Comparison of ENCODE assay signal across 8 cellular contexts in the genomic region with DNA sequence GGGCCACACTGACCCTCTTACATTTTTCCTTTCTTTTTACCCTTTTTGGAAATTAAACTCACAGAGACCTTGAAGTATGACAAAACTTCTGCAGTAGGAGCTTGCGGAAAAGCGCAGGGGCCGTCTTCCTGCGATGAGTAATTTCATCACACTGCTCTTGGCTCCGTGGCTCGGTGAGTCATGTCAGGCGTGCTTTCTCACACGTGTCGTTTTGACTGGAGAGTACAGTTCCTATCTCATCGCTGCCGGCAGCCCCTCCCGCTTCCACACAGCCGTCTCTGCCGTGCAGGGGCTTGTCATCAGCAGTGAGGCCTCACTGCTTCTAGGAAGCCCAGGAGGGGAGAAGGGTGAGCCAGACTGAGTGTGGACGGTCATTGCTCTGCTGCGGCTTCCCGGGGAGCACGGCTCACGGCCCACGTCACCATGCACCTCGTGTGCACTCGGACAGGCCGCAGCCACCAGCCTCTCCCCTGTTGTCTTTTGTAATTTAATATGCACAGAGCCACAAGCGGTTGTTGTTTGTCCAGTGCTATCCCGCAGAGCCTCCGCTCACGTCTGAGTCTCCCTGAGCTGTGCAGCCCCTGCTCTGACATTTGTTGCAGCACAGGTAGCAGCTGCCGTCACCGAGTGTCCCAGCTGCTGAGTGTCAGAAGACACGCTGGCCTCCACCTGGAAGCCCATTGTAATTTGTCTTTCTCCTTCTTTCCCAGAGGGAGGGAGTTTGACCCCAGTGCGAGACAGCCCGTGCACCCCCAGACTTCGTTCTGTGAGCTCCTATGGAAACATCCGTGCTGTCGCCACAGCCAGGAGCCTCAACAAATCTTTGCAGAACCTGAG.
DNase-seq lines count a peak whose midpoint lies in the region; ATAC-seq, FAIRE-seq and TF ChIP-seq lines count a peak whose summit lies in the region.

No MANE protein-coding gene starts in this region.

- H3K4me3 ChIP-seq in SJSA1: no peak overlapping the region

- peaks cover 63% of the 10 kb centered on the region for H3K36me3 ChIP-seq in SJSA1

- H3K27ac ChIP-seq in SJSA1: peak overlapping the region; percentile 68; the same call in 1 of the 2 replicates

- intact Hi-C loops in head of caudate nucleus (cut with DNase I): no loop called here

- peaks cover 23% of the 10 kb centered on the region for H3K4me1 ChIP-seq in SJSA1 (replicated peaks)

- no peaks in the 10 kb centered on the region for H3K9me3 ChIP-seq in SJSA1 (replicated peaks)

- TF ChIP-seq CTCF in D721Med (IDR thresholded peaks at IDR 0.05; ENCODE audit: insufficient read depth, missing control alignments): no peak

- no peaks in the 10 kb centered on the region for H3K27me3 ChIP-seq in SJSA1 (replicated peaks)

- ATAC-seq in GM18873 (IDR thresholded peaks at IDR 0.05; ENCODE audit: low FRiP score, unreplicated experiment) (peak; percentile 71), HG03342 (IDR thresholded peaks at IDR 0.05; ENCODE audit: unreplicated experiment) (peak; percentile 63)

- no peak for FAIRE-seq in D721Med (lab: Jason Lieb, UNC)

- peak in 1 of 2 experiments; percentile 47 for DNase-seq in SJSA1 (ENCODE audit: low read depth in 1 of 2, low spot score in 2 of 2)
- DNase-seq in activated naive CD4-positive, alpha-beta T cell (lab: John Stamatoyannopoulos, UW): peak in 3 of 4 experiments; percentile 48 to 56 (median 49)
- peak; percentile 32 to 89 (median 74) for DNase-seq in head of caudate nucleus
- DNase-seq in smooth muscle cell of the brain vasculature (ENCODE audit: low read depth, low spot score): peak; percentile 91
- DNase-seq in HuH-7 (ENCODE audit: low spot score): no peak
- no peak for DNase-seq in D721Med (ENCODE audit: insufficient read length, low spot score)

Comparison
In these comparisons a context has a peak if more than half of its experiments do, and no peak if none do; other contexts are left out.
1. DNase-seq: peak in activated naive CD4-positive, alpha-beta T cell (3 of 4), head of caudate nucleus (42 of 42) and smooth muscle cell of the brain vasculature (single experiment); none in HuH-7 (single experiment) and D721Med (single experiment).